17 cellular contexts compared by ENCODE assay signal in genomic region chr2:201931955-201932354, GRCh38.
A peak's percentile ranks its signal among the peaks of the same experiment; 100 is the strongest.
DNase-seq lines count a peak whose midpoint lies in the region; ATAC-seq and TF ChIP-seq lines count a peak whose summit lies in the region.
"Had no signal": no experiment of that assay in that cellular context is flagged by ENCODE, and none has a peak within 500 bp of the region (broad histone marks: within the 10 kb centered on the region; RNA-seq: fewer than 3 reads in every experiment).

No MANE protein-coding gene starts in this region.

- H3K4me1 Mint-ChIP-seq in chondrocyte (ENCODE audit: low read depth) = peaks cover 53% of the 10 kb centered on the region
- H3K4me1 Mint-ChIP-seq in nephron = peaks cover 64% of the 10 kb centered on the region
- H3K4me1 Mint-ChIP-seq: B cell had no signal

- intact Hi-C loops in IMR-90 (cut with micrococcal nuclease) = no loop called here
- intact Hi-C loops in esophagus muscularis mucosa (cut with DNase I) = no loop called here
- intact Hi-C loops in sigmoid colon (cut with DNase I) = no loop called here

- H3K27me3 ChIP-seq in BLaER1 (no peaks in the 10 kb centered on the region), IMR-90 (ENCODE audit: control insufficient read depth, insufficient read depth, low read length) (no peaks in the 10 kb centered on the region), esophagus muscularis mucosa (no peaks in the 10 kb centered on the region), sigmoid colon (no peaks in the 10 kb centered on the region)
- H3K27me3 ChIP-seq: ascending aorta, esophagus squamous epithelium had no signal

- H3K27ac ChIP-seq in BLaER1 (no peak overlapping the region), IMR-90 (ENCODE audit: insufficient read depth, low read length) (no peak overlapping the region), esophagus muscularis mucosa (replicated peaks in 1 of 4) (no peak overlapping the region), sigmoid colon (no peak overlapping the region)
- H3K27ac ChIP-seq: ascending aorta, esophagus squamous epithelium, WERI-Rb-1 had no signal

- H2BK5ac ChIP-seq in IMR-90 (ENCODE audit: low read depth, low read length, poor library complexity, severe bottlenecking) = no peak overlapping the region

- H3K56ac ChIP-seq in IMR-90 (ENCODE audit: extremely low read depth, insufficient read depth, low read length) = no peak overlapping the region

- no peak overlapping the region for H3K18ac ChIP-seq in IMR-90 (ENCODE audit: low read depth, low read length)

- H4K20me1 ChIP-seq in BLaER1 (no peaks in the 10 kb centered on the region), IMR-90 (ENCODE audit: insufficient read depth, low read length) (no peaks in the 10 kb centered on the region)

- no peak overlapping the region for H4K91ac ChIP-seq in IMR-90 (ENCODE audit: insufficient read depth, low read depth, low read length)

- ATAC-seq in IMR-90 (ENCODE audit: low read depth) = peak; percentile 78
- ATAC-seq: left lobe of liver had no signal

- no peak overlapping the region for H2BK120ac ChIP-seq in IMR-90 (ENCODE audit: low read depth, low read length)

- H3K27ac Mint-ChIP-seq in chondrocyte (ENCODE audit: unreplicated experiment) = peak overlapping the region; percentile 88
- H3K27ac Mint-ChIP-seq in nephron = peak overlapping the region; percentile 44 to 87 (median 62)
- H3K27ac Mint-ChIP-seq: B cell, progenitor cell of endocrine pancreas had no signal

- no peak overlapping the region for H4K5ac ChIP-seq in IMR-90 (ENCODE audit: low read depth, low read length)

- no CpG with 5 or more reads among the region's 7 CpGs for WGBS in IMR-90 (ENCODE audit: extremely low coverage in 2 of 2, insufficient read length in 1 of 2), 2 experiments
- WGBS in esophagus muscularis mucosa = 58% methylated on average over 7 of the region's 7 CpGs
- WGBS in sigmoid colon, 2 donors = 69 to 76% methylated on average over 7 of the region's 7 CpGs

- H3K27me3 Mint-ChIP-seq in chondrocyte (ENCODE audit: low read depth) (no peaks in the 10 kb centered on the region), nephron (ENCODE audit: low read depth) (peaks cover 26% of the 10 kb centered on the region)

- H3K79me1 ChIP-seq in IMR-90 (ENCODE audit: low read depth in 1 of 2, low read length in 2 of 2) = no peaks in the 10 kb centered on the region

- TF ChIP-seq EP300 in esophagus muscularis mucosa (IDR thresholded peaks at IDR 0.05) (no peak), sigmoid colon (IDR thresholded peaks at IDR 0.05) (no peak)

- H4K8ac ChIP-seq in IMR-90 (ENCODE audit: low read depth in 2 of 2, low read length in 2 of 2) = no peak overlapping the region

- H3K9me3 ChIP-seq in BLaER1 (peaks cover 14% of the 10 kb centered on the region), IMR-90 (ENCODE audit: control insufficient read depth, insufficient read depth, low read length) (peaks cover 2% of the 10 kb centered on the region; the same call in 1 of the 2 replicates), esophagus muscularis mucosa (no peaks in the 10 kb centered on the region), sigmoid colon (no peaks in the 10 kb centered on the region)
- H3K9me3 ChIP-seq: ascending aorta had no signal

- peak overlapping the region; percentile 65; the same call in 1 of the 2 replicates for H2AK5ac ChIP-seq in IMR-90 (ENCODE audit: low read depth, low read length)

- TF ChIP-seq POLR2A in IMR-90 (IDR thresholded peaks at IDR 0.05; ENCODE audit: low read depth, low read length) (no peak), esophagus muscularis mucosa (IDR thresholded peaks at IDR 0.05; ENCODE audit: low read depth) (no peak), sigmoid colon (IDR thresholded peaks at IDR 0.05) (no peak)

- peaks cover 5% of the 10 kb centered on the region for H3K9me3 Mint-ChIP-seq in chondrocyte (ENCODE audit: low read depth)
- H3K9me3 Mint-ChIP-seq in nephron = peaks cover 14% of the 10 kb centered on the region

- H3K4me3 ChIP-seq in BLaER1 (no peak overlapping the region), IMR-90 (ENCODE audit: insufficient read depth, low read depth, low read length) (no peak overlapping the region), esophagus muscularis mucosa (no peak overlapping the region), sigmoid colon (no peak overlapping the region)
- H3K4me3 ChIP-seq: ascending aorta, esophagus squamous epithelium had no signal

- BruUV-seq in IMR-90 (replicated peaks; lab: Mats Ljungman, UMichigan) = no TSS peak

- POLR2A ChIA-PET in IMR-90 (lab: Charles Lee; ENCODE audit: unreplicated experiment) = no interaction called here

- no peak for TF ChIP-seq RAD21 in IMR-90 (IDR thresholded peaks at IDR 0.05; ENCODE audit: low read length)

- H3K36me3 ChIP-seq in BLaER1 (no peaks in the 10 kb centered on the region), IMR-90 (ENCODE audit: control insufficient read depth, insufficient read depth, low read length) (no peaks in the 10 kb centered on the region), esophagus muscularis mucosa (no peaks in the 10 kb centered on the region), sigmoid colon (no peaks in the 10 kb centered on the region)
- H3K36me3 ChIP-seq: ascending aorta, esophagus squamous epithelium, WERI-Rb-1 had no signal

- no peak overlapping the region for H2BK15ac ChIP-seq in IMR-90 (ENCODE audit: low read depth, low read length)

- dilution Hi-C loops in IMR-90 (cut with HindIII; ENCODE audit: low sequenced_read_pairs, unreplicated experiment) = no loop called here

- DNase-seq in IMR-90 (peak; percentile 28), chondrocyte (ENCODE audit: low spot score) (no peak), HUDEP-2 (lab: John Stamatoyannopoulos, UW; ENCODE audit: unreplicated experiment in 76 of 76) (no peak), esophagus muscularis mucosa (ENCODE audit: extremely low spot score) (no peak), CD1c-positive myeloid dendritic cell (ENCODE audit: extremely low spot score) (no peak), sigmoid colon (no peak)
- DNase-seq: esophagus squamous epithelium; MM.1S; NCI-H187; stimulated activated CD4-positive, alpha-beta T cell treated with anti-CD3 and anti-CD28 coated beads, Interleukin-15, amount 100 ng/mL, for 24 hours had no signal

- no peak overlapping the region for H3K14ac ChIP-seq in IMR-90 (replicated peaks; ENCODE audit: low read depth, low read length)

- 0 out of 2 replicates have a peak, but pooled peaks cover 11% of the 10 kb centered on the region for H3K9me1 ChIP-seq in IMR-90 (ENCODE audit: insufficient read depth, low read length)

- H2AK9ac ChIP-seq in IMR-90 (replicated peaks; ENCODE audit: low read depth, low read length, poor library complexity) = no peak overlapping the region

- H3K4ac ChIP-seq in IMR-90 (ENCODE audit: low read depth, low read length) = no peak overlapping the region

- 0 out of 2 replicates have a peak overlapping the region, but pooled peaks have one; percentile 59 for H3K23ac ChIP-seq in IMR-90 (ENCODE audit: low read depth, low read length)

- H3K4me3 Mint-ChIP-seq in chondrocyte (ENCODE audit: unreplicated experiment) = no peak overlapping the region
- no peak overlapping the region for H3K4me3 Mint-ChIP-seq in nephron
- H3K4me3 Mint-ChIP-seq: B cell had no signal

- H3K4me2 ChIP-seq in BLaER1 (peak overlapping the region; percentile 72), IMR-90 (ENCODE audit: low read depth, low read length) (no peak overlapping the region)

- no peak overlapping the region for H2AFZ ChIP-seq in IMR-90 (replicated peaks; ENCODE audit: low read length, poor library complexity)

- peaks cover 25% of the 10 kb centered on the region for H3K4me1 ChIP-seq in BLaER1
- H3K4me1 ChIP-seq in IMR-90 (ENCODE audit: control insufficient read depth, insufficient read depth, low read length) = peaks cover 8% of the 10 kb centered on the region
- H3K4me1 ChIP-seq in esophagus muscularis mucosa = no peaks in the 10 kb centered on the region
- H3K4me1 ChIP-seq in sigmoid colon = no peaks in the 10 kb centered on the region
- H3K4me1 ChIP-seq: ascending aorta had no signal

- CTCF ChIA-PET in IMR-90 (lab: Yijun Ruan, JAX) = no interaction called here

- no peak overlapping the region; the same call in 1 of the 2 replicates for H2BK20ac ChIP-seq in IMR-90 (ENCODE audit: low read depth, low read length)

- H3K9ac ChIP-seq in BLaER1 (no peak overlapping the region), IMR-90 (ENCODE audit: low read depth, low read length) (no peak overlapping the region)

- in situ Hi-C loops in IMR-90 (cut with MboI; ENCODE audit: low sequenced_read_pairs) = no loop called here

- H3K36me3 Mint-ChIP-seq in chondrocyte (ENCODE audit: low read depth) (no peaks in the 10 kb centered on the region), nephron (ENCODE audit: low read depth) (no peaks in the 10 kb centered on the region)

- TF ChIP-seq CTCF in IMR-90 (conservative IDR thresholded peaks at IDR 0.05; ENCODE audit: low read depth, low read length) (no peak), chondrocyte (IDR thresholded peaks at IDR 0.05) (no peak), nephron (IDR thresholded peaks at IDR 0.05; ENCODE audit: unreplicated experiment in 3 of 3) (no peak), esophagus muscularis mucosa (IDR thresholded peaks at IDR 0.05) (no peak), sigmoid colon (IDR thresholded peaks at IDR 0.05) (no peak)

TF ChIP-seq in IMR-90, 13 proteins besides CTCF, POLR2A, EP300 and RAD21 (continues in another document):
- TF ChIP-seq USF2 (IDR thresholded peaks at IDR 0.05; ENCODE audit: low read depth, low read length) (no peak), FOS (IDR thresholded peaks at IDR 0.05; ENCODE audit: low read depth, low read length) (no peak), NFE2L2 (IDR thresholded peaks at IDR 0.05; ENCODE audit: low read depth, low read length) (no peak), MAFK (IDR thresholded peaks at IDR 0.05; ENCODE audit: low read depth, low read length) (no peak), SMC3 (IDR thresholded peaks at IDR 0.05; ENCODE audit: low read depth, low read length) (no peak), RFX5 (IDR thresholded peaks at IDR 0.05; ENCODE audit: low read depth, low read length) (no peak), RCOR1 (IDR thresholded peaks at IDR 0.05; ENCODE audit: insufficient replicate concordance, low read length) (no peak), MAZ (IDR thresholded peaks at IDR 0.05; ENCODE audit: borderline replicate concordance, low read depth, low read length) (no peak), CHD1 (IDR thresholded peaks at IDR 0.05; ENCODE audit: low read depth, low read length) (no peak)
